10 cellular contexts compared by ENCODE assay signal in the genomic region with DNA sequence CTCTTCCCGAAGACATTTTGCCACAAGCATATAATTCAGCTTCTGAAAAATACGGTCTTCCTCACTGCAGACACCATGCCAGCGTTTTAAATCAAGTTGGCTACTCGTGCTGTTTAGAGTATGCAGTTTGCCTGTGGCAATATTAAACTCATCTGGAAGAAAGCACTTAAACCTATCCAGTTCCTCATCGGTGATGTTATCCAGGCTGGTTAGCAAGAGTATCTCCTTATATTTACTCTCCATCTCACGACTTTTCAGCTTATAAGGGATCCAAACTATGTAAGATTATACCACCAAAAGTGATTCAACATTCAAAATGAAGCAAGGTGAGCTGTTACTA. TPM values are rescaled to one million over a fixed set of nuclear protein-coding genes. Genes with fewer than 3 reads are reported as not detected.
DNase-seq lines count a peak whose midpoint lies in the region; ATAC-seq and TF ChIP-seq lines count a peak whose summit lies in the region.
"Had no signal": no experiment of that assay in that cellular context is flagged by ENCODE, and none has a peak within 500 bp of the region (broad histone marks: within the 10 kb centered on the region; RNA-seq: fewer than 3 reads in every experiment).

No MANE protein-coding gene starts in this region.

- peak overlapping the region; percentile 77 for H3K4me2 ChIP-seq in hepatocyte

- peak overlapping the region; percentile 20 for H2AFZ ChIP-seq in hepatocyte

- H3K27ac ChIP-seq in body of pancreas (peak overlapping the region in 3 of 4 donors; percentile 13 to 64 (median 63)), hepatocyte (peak overlapping the region; percentile 92), psoas muscle (peak overlapping the region; percentile 81)

- H3K4me3 ChIP-seq in H7 (ENCODE audit: insufficient read depth, low read depth, low read length) (peak overlapping the region; percentile 49), body of pancreas (no peak overlapping the region), hepatocyte (peak overlapping the region; percentile 10), psoas muscle (peak overlapping the region; percentile 61)

- H3K4me1 ChIP-seq in body of pancreas (no peaks in the 10 kb centered on the region), hepatocyte (ENCODE audit: insufficient read depth) (peaks cover 2% of the 10 kb centered on the region), psoas muscle (peaks cover 4% of the 10 kb centered on the region)

- ATAC-seq in body of pancreas (no peak), psoas muscle (peak in 3 of 4 donors; percentile 10 to 31 (median 25)), GM21619 (IDR thresholded peaks at IDR 0.05; ENCODE audit: unreplicated experiment) (no peak), GM18868 (IDR thresholded peaks at IDR 0.05; ENCODE audit: unreplicated experiment) (no peak)
- ATAC-seq: effector memory CD8-positive, alpha-beta T cell had no signal

- no peaks in the 10 kb centered on the region for H3K9me2 ChIP-seq in hepatocyte (replicated peaks; ENCODE audit: insufficient read depth)

- H3K9me3 ChIP-seq in body of pancreas (no peaks in the 10 kb centered on the region), hepatocyte (ENCODE audit: low read depth) (no peaks in the 10 kb centered on the region), psoas muscle (no peaks in the 10 kb centered on the region)

- H3K36me3 ChIP-seq in H7 (replicated peaks; ENCODE audit: control insufficient read depth, insufficient read depth, low read length): no peaks in the 10 kb centered on the region
- H3K36me3 ChIP-seq in body of pancreas (replicated peaks in 1 of 2; ENCODE audit: insufficient read depth in 1 of 2, low read depth in 2 of 2): no peaks in the 10 kb centered on the region
- H3K36me3 ChIP-seq in hepatocyte (replicated peaks; ENCODE audit: insufficient read depth, low read depth): no peaks in the 10 kb centered on the region
- H3K36me3 ChIP-seq in psoas muscle (ENCODE audit: insufficient read depth in 1 of 2, low read depth in 1 of 2): no peaks in the 10 kb centered on the region

- H3K27me3 ChIP-seq in H7 (ENCODE audit: control insufficient read depth, insufficient read depth, low read length) (peaks cover 4% of the 10 kb centered on the region; the same call in 1 of the 2 replicates), body of pancreas (no peaks in the 10 kb centered on the region), hepatocyte (no peaks in the 10 kb centered on the region), psoas muscle (ENCODE audit: insufficient read depth in 3 of 3, low read length in 2 of 3) (no peaks in the 10 kb centered on the region)

- H4K20me1 ChIP-seq in hepatocyte (ENCODE audit: insufficient read depth, poor library complexity, severe bottlenecking): no peaks in the 10 kb centered on the region

- TF ChIP-seq CTCF in body of pancreas (IDR thresholded peaks at IDR 0.05) (no peak), hepatocyte (IDR thresholded peaks at IDR 0.05; ENCODE audit: poor library complexity) (no peak), psoas muscle (IDR thresholded peaks at IDR 0.05) (no peak)

- H3K79me2 ChIP-seq in hepatocyte: no peaks in the 10 kb centered on the region

- intact Hi-C loops in body of pancreas (cut with DNase I) (no loop called here), psoas muscle (cut with DNase I) (no loop called here)

- 5 to 14% methylated on average over 6 of the region's 6 CpGs for WGBS in body of pancreas, 2 donors
- WGBS in hepatocyte (ENCODE audit: low lambda C conversion rate, missing lambda C conversion rate): 2% methylated on average over 6 of the region's 6 CpGs
- WGBS in psoas muscle, 3 donors: 3 to 6% (median 5%) methylated on average over 6 of the region's 6 CpGs

- TF ChIP-seq POLR2A in body of pancreas (IDR thresholded peaks at IDR 0.05): no peak

- DNase-seq in H7: no peak
- no peak for DNase-seq in body of pancreas
- DNase-seq in hepatocyte (ENCODE audit: low spot score): no peak
- no peak for DNase-seq in psoas muscle
- DNase-seq in NCI-H2171 (lab: John Stamatoyannopoulos, UW): no peak
- no peak for DNase-seq in activated T-cell treated with anti-CD3 and anti-CD28 coated beads, Interleukin-2, amount 50 U/mL, for 48 hours
- DNase-seq: activated CD4-positive, alpha-beta T cell treated with anti-CD3 and anti-CD28 coated beads for 1 hour; effector memory CD8-positive, alpha-beta T cell had no signal

RNA-seq across cellular contexts. Expression of a gene that starts 9.7 kb away (rescaled TPM):
- 1.1 and 4.7 TPM in 2 replicates for total RNA-seq in H7 (2014; rRNA removed; shearing (Covaris generic))
- total RNA-seq in body of pancreas (10 to 100 TPM; 10.9 to 11.2 TPM), hepatocyte (22.2 and 25.1 TPM in 2 replicates), psoas muscle (10 to 100 TPM; 12.6 to 29.4 (median 15.3) TPM)
- polyA plus RNA-seq in hepatocyte (31.8 and 35.6 TPM in 2 replicates), psoas muscle (10 to 100 TPM in 2 of 3 donors, 1 to 10 TPM in 1; 9.6 to 14.0 (median 13.0) TPM)

Comparison
In these comparisons a context has a peak if more than half of its experiments do, and no peak if none do; other contexts are left out.
1. H3K4me3 ChIP-seq: peak in H7 (single experiment), hepatocyte (single experiment) and psoas muscle (single experiment); none in body of pancreas (0 of 2).
2. ATAC-seq: peak in psoas muscle (3 of 4); none in body of pancreas (single experiment), GM21619 (single experiment) and GM18868 (single experiment).
3. Peak in every context shown above with its lines, with median percentiles within 50 percentile points of each other: H3K27ac ChIP-seq.